1 cellular context compared by ENCODE assay signal in the genomic region with DNA sequence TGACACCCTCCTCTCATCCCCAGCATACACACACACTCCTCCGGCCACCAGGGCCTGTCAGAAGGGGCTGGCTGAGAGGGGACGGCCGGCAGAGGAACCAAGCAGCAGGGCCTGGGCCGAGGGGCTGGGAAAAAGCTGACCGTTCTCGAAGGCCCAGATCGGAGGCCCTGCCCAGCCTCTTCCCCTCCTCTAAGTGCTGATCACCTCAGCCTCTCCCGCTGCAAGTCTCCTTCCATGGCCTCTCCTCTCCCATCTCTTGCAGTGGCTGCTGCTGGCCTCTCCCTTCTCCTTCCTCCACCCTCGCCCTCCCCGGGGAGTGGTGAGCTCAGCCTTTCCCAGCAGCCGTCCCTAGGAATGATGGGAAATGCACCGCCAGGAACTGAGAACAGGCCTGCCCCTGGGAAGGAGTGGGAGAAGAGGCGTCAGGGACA.
TF ChIP-seq lines count a peak whose summit lies in the region.

No MANE protein-coding gene starts in this region.

TF ChIP-seq in SK-N-SH treated with all-trans-retinoic acid at 6 μM for 48 hours, 23 proteins besides CTCF, POLR2A, EP300 and RAD21 (continued from another document):
- TF ChIP-seq, protein P1, sequence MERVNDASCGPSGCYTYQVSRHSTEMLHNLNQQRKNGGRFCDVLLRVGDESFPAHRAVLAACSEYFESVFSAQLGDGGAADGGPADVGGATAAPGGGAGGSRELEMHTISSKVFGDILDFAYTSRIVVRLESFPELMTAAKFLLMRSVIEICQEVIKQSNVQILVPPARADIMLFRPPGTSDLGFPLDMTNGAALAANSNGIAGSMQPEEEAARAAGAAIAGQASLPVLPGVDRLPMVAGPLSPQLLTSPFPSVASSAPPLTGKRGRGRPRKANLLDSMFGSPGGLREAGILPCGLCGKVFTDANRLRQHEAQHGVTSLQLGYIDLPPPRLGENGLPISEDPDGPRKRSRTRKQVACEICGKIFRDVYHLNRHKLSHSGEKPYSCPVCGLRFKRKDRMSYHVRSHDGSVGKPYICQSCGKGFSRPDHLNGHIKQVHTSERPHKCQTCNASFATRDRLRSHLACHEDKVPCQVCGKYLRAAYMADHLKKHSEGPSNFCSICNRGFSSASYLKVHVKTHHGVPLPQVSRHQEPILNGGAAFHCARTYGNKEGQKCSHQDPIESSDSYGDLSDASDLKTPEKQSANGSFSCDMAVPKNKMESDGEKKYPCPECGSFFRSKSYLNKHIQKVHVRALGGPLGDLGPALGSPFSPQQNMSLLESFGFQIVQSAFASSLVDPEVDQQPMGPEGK (CRISPR knock-in tag; IDR thresholded peaks at IDR 0.05; ENCODE audit: borderline replicate concordance): no peak
- TF ChIP-seq ZFP30 (CRISPR knock-in tag; IDR thresholded peaks at IDR 0.05) (no peak), TCF4 (CRISPR knock-in tag; IDR thresholded peaks at IDR 0.05; ENCODE audit: borderline replicate concordance) (no peak), TOX (CRISPR knock-in tag; IDR thresholded peaks at IDR 0.05; ENCODE audit: borderline replicate concordance) (no peak), GLIS3 (CRISPR knock-in tag; IDR thresholded peaks at IDR 0.05) (no peak), ZNF8 (CRISPR knock-in tag; IDR thresholded peaks at IDR 0.05) (no peak), ZFP3 (CRISPR knock-in tag; IDR thresholded peaks at IDR 0.05) (no peak)
- TF ChIP-seq, protein P2, sequence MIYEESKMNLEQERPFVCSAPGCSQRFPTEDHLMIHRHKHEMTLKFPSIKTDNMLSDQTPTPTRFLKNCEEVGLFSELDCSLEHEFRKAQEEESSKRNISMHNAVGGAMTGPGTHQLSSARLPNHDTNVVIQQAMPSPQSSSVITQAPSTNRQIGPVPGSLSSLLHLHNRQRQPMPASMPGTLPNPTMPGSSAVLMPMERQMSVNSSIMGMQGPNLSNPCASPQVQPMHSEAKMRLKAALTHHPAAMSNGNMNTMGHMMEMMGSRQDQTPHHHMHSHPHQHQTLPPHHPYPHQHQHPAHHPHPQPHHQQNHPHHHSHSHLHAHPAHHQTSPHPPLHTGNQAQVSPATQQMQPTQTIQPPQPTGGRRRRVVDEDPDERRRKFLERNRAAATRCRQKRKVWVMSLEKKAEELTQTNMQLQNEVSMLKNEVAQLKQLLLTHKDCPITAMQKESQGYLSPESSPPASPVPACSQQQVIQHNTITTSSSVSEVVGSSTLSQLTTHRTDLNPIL (CRISPR knock-in tag; IDR thresholded peaks at IDR 0.05; ENCODE audit: low read depth): no peak
